ENCODE assay signal across 8 cellular contexts in genomic region chr3:154323921-154324738, GRCh38.
DNase-seq lines count a peak whose midpoint lies in the region; ATAC-seq and TF ChIP-seq lines count a peak whose summit lies in the region.

Gene DHX36 (minus strand): TSS chr3:154324487. CDS start chr3:154324416, 71 bp downstream.

- no peak for TF ChIP-seq EP300 in Ishikawa (IDR thresholded peaks at IDR 0.05; ENCODE audit: borderline replicate concordance)

- ATAC-seq in GM21576 (IDR thresholded peaks at IDR 0.05; ENCODE audit: unreplicated experiment), result peak; percentile 91

- peaks cover 5 to 9% of the 10 kb centered on the region in 2 donors for H3K4me1 ChIP-seq in mucosa of rectum (ENCODE audit: control insufficient read depth in 2 of 2, insufficient read depth in 2 of 2, low read length in 2 of 2)

- TF ChIP-seq RAD21 in Ishikawa (IDR thresholded peaks at IDR 0.05; ENCODE audit: low read depth), result no peak

- peak within 1 kb of the TSS; percentile 81 to 98 for H3K4me3 ChIP-seq in mucosa of rectum (ENCODE audit: low read length in 2 of 2)

- DNase-seq in DMS114 treated with DMSO at 0.1 percent for 48 hours (lab: John Stamatoyannopoulos, UW; ENCODE audit: unreplicated experiment), result peak; percentile 76
- peak; percentile 34 for DNase-seq in OCI-M2 (lab: John Stamatoyannopoulos, UW; ENCODE audit: unreplicated experiment)
- peak; percentile 83 for DNase-seq in activated T-cell treated with anti-CD3 and anti-CD28 coated beads for 48 hours (ENCODE audit: low read depth)
- DNase-seq in erythroblast (lab: John Stamatoyannopoulos, UW), result peak; percentile 93 to 94
- DNase-seq in stimulated activated CD8-positive, alpha-beta memory T cell treated with anti-CD3 and anti-CD28 coated beads, Interleukin-4, amount 100 ng/mL, for 48 hours, result peak; percentile 93

- no peaks in the 10 kb centered on the region for H3K36me3 ChIP-seq in mucosa of rectum (ENCODE audit: control insufficient read depth in 2 of 2, insufficient read depth in 2 of 2, low read length in 2 of 2)

- H3K9ac ChIP-seq in mucosa of rectum (ENCODE audit: low read depth in 1 of 2, low read length in 2 of 2), result peak within 1 kb of the TSS; percentile 66 to 84

- no peaks in the 10 kb centered on the region for H3K9me3 ChIP-seq in mucosa of rectum (ENCODE audit: control insufficient read depth in 2 of 2, low read length in 2 of 2)

- TF ChIP-seq POLR2A in erythroblast (IDR thresholded peaks at IDR 0.05; ENCODE audit: low read length), result peak; percentile 89

- peak within 1 kb of the TSS; percentile 87 to 92 for H3K27ac ChIP-seq in mucosa of rectum (ENCODE audit: low read depth in 2 of 2, low read length in 2 of 2)

- H3K27me3 ChIP-seq in mucosa of rectum (ENCODE audit: control insufficient read depth in 2 of 2, insufficient read depth in 2 of 2, low read length in 2 of 2), result no peaks in the 10 kb centered on the region

TF ChIP-seq in Ishikawa, 13 proteins besides CTCF, POLR2A, EP300 and RAD21:
- TF ChIP-seq MAX (IDR thresholded peaks at IDR 0.05), result peak; percentile 56; the same call in 1 of the 2 replicates
- no peak for TF ChIP-seq NFIC (IDR thresholded peaks at IDR 0.05)
- peak; percentile 94 for TF ChIP-seq CREB1 (IDR thresholded peaks at IDR 0.05; ENCODE audit: low read depth)
- peak; percentile 92 for TF ChIP-seq YY1 (IDR thresholded peaks at IDR 0.05; ENCODE audit: low read depth)
- peak; percentile 96 for TF ChIP-seq ZBTB7A (IDR thresholded peaks at IDR 0.05; ENCODE audit: low read depth)
- TF ChIP-seq TAF1 (IDR thresholded peaks at IDR 0.05; ENCODE audit: low read depth), result peak; percentile 86
- TF ChIP-seq TEAD4 (IDR thresholded peaks at IDR 0.05), result no peak
- no peak for TF ChIP-seq USF1 (IDR thresholded peaks at IDR 0.05)
- peak; percentile 45; the same call in 1 of the 2 replicates for TF ChIP-seq EGR1 (IDR thresholded peaks at IDR 0.05)

Comparison
In these comparisons a context has a peak if more than half of its experiments do, and no peak if none do; other contexts are left out.
1. Peak in every context shown above with its lines: DNase-seq, ATAC-seq, H3K4me3 ChIP-seq and H3K27ac ChIP-seq.
2. DNase-seq: peak in every context shown above with its lines; median percentile 94 in erythroblast; 93 in stimulated activated CD8-positive, alpha-beta memory T cell treated with anti-CD3 and anti-CD28 coated beads, Interleukin-4, amount 100 ng/mL, for 48 hours; 83 in activated T-cell treated with anti-CD3 and anti-CD28 coated beads for 48 hours; 76 in DMS114 treated with DMSO at 0.1 percent for 48 hours; 34 in OCI-M2.